In genomic region chr9:93582115-93582514, GRCh38 we compare ENCODE assay signal across 14 cellular contexts. TPM values are rescaled to one million over a fixed set of nuclear protein-coding genes. Genes with fewer than 3 reads are reported as not detected.
A peak's percentile ranks its signal among the peaks of the same experiment; 100 is the strongest.
DNase-seq lines count a peak whose midpoint lies in the region; ATAC-seq and TF ChIP-seq lines count a peak whose summit lies in the region.
"Had no signal": no experiment of that assay in that cellular context is flagged by ENCODE, and none has a peak within 500 bp of the region (broad histone marks: within the 10 kb centered on the region; RNA-seq: fewer than 3 reads in every experiment).

No MANE protein-coding gene starts in this region.

- H3K27ac Mint-ChIP-seq in memory B cell: peak overlapping the region; percentile 8
- no peak overlapping the region for H3K27ac Mint-ChIP-seq in T-cell
- H3K27ac Mint-ChIP-seq: activated naive CD4-positive, alpha-beta T cell treated with anti-CD3 and anti-CD28 coated beads, Interleukin-2, amount 10 ng/mL, durations not matched to agents 7 days and 5 days; B cell had no signal

- H3K4me3 Mint-ChIP-seq in memory B cell: no peak overlapping the region
- H3K4me3 Mint-ChIP-seq in T-cell: no peak overlapping the region
- H3K4me3 Mint-ChIP-seq: activated naive CD4-positive, alpha-beta T cell treated with anti-CD3 and anti-CD28 coated beads, Interleukin-2, amount 10 ng/mL, durations not matched to agents 7 days and 5 days; B cell had no signal

- in situ Hi-C loops in brain microvascular endothelial cell (cut with HindIII; ENCODE audit: low pct_ligation_motif_present, low sequenced_read_pairs): no loop called here

- POLR2A ChIA-PET in T-cell (lab: Charles Lee): no interaction called here

- TF ChIP-seq CTCF in brain microvascular endothelial cell (IDR thresholded peaks at IDR 0.05; ENCODE audit: low read depth, low read length, missing control alignments): no peak
- TF ChIP-seq CTCF in foreskin keratinocyte (conservative IDR thresholded peaks at IDR 0.05): no peak

- H3K9me3 Mint-ChIP-seq in memory B cell: peaks cover 2% of the 10 kb centered on the region
- peaks cover 0 to 9% (median 4%) of the 10 kb centered on the region in 3 donors for H3K9me3 Mint-ChIP-seq in T-cell

- ATAC-seq in memory B cell (ENCODE audit: low read depth): no peak
- no peak for ATAC-seq in T-cell (replicated peaks in 1 of 4)
- no peak for ATAC-seq in foreskin keratinocyte
- no peak for ATAC-seq in esophagus mucosa

- no peak overlapping the region for H3K27ac ChIP-seq in BLaER1 treated with 17β-estradiol and CSF1 and Interleukin-3, amounts not matched to agents 10 nM and 100 nM
- no peak overlapping the region for H3K27ac ChIP-seq in brain microvascular endothelial cell
- no peak overlapping the region for H3K27ac ChIP-seq in foreskin keratinocyte
- H3K27ac ChIP-seq: ovary, SJSA1 had no signal

- CTCF ChIA-PET in T-cell (lab: Charles Lee): no interaction called here

- no peak overlapping the region for H3K9ac ChIP-seq in BLaER1 treated with 17β-estradiol and CSF1 and Interleukin-3, amounts not matched to agents 10 nM and 100 nM

- peaks cover 48 to 81% (median 65%) of the 10 kb centered on the region in 11 experiments; a peak in 21 of 22 replicates for H4K20me1 ChIP-seq in BLaER1 treated with 17β-estradiol and CSF1 and Interleukin-3, amounts not matched to agents 10 nM and 100 nM

- peak; percentile 84 for DNase-seq in NCI-H1417 treated with DMSO at 0.1 percent for 48 hours (lab: John Stamatoyannopoulos, UW)
- peak; percentile 48 for DNase-seq in brain microvascular endothelial cell
- no peak for DNase-seq in memory B cell (ENCODE audit: low spot score in 2 of 2)
- DNase-seq in medulla oblongata (ENCODE audit: extremely low spot score): no peak
- no peak for DNase-seq in T-cell
- DNase-seq in foreskin keratinocyte: no peak
- DNase-seq: activated CD4-positive, CD25-positive, alpha-beta regulatory T cell treated with anti-CD3 and anti-CD28 coated beads, Interleukin-2, amount 50 U/mL, for 72 hours; activated naive CD4-positive, alpha-beta T cell treated with anti-CD3 and anti-CD28 coated beads, Interleukin-2, amount 10 ng/mL, durations not matched to agents 7 days and 5 days; NCI-H1436 treated with DMSO at 0.1 percent for 48 hours had no signal

- H3K4me1 Mint-ChIP-seq in memory B cell (peaks cover 29% of the 10 kb centered on the region), T-cell (peaks cover 77 to 81% (median 79%) of the 10 kb centered on the region in 3 donors)

- H3K36me3 Mint-ChIP-seq in memory B cell (peaks cover 8% of the 10 kb centered on the region), T-cell (peaks cover 20% of the 10 kb centered on the region)

- H3K36me3 ChIP-seq in BLaER1 treated with 17β-estradiol and CSF1 and Interleukin-3, amounts not matched to agents 10 nM and 100 nM: peaks cover 17 to 33% (median 25%) of the 10 kb centered on the region in 11 experiments
- H3K36me3 ChIP-seq in brain microvascular endothelial cell (replicated peaks): no peaks in the 10 kb centered on the region
- H3K36me3 ChIP-seq: ovary, SJSA1 had no signal

- H3K4me3 ChIP-seq in BLaER1 treated with 17β-estradiol and CSF1 and Interleukin-3, amounts not matched to agents 10 nM and 100 nM: no peak overlapping the region
- no peak overlapping the region for H3K4me3 ChIP-seq in brain microvascular endothelial cell (ENCODE audit: low read depth, low read length)
- H3K4me3 ChIP-seq: ovary, SJSA1 had no signal

- peak overlapping the region in 10 of 11 experiments; percentile 0 to 53 (median 20); a peak in 11 of 22 replicates for H3K4me2 ChIP-seq in BLaER1 treated with 17β-estradiol and CSF1 and Interleukin-3, amounts not matched to agents 10 nM and 100 nM

- H3K4me1 ChIP-seq in BLaER1 treated with 17β-estradiol and CSF1 and Interleukin-3, amounts not matched to agents 10 nM and 100 nM: peaks cover 23 to 61% (median 55%) of the 10 kb centered on the region in 10 experiments
- H3K4me1 ChIP-seq in foreskin keratinocyte: no peaks in the 10 kb centered on the region

- peaks cover 26 to 40% (median 31%) of the 10 kb centered on the region in 11 experiments for H3K9me3 ChIP-seq in BLaER1 treated with 17β-estradiol and CSF1 and Interleukin-3, amounts not matched to agents 10 nM and 100 nM (replicated peaks in 1 of 11)
- H3K9me3 ChIP-seq: ovary, SJSA1 had no signal

- no peaks in the 10 kb centered on the region for H3K27me3 ChIP-seq in BLaER1 treated with 17β-estradiol and CSF1 and Interleukin-3, amounts not matched to agents 10 nM and 100 nM
- H3K27me3 ChIP-seq in brain microvascular endothelial cell (replicated peaks) (no peaks in the 10 kb centered on the region), foreskin keratinocyte (no peaks in the 10 kb centered on the region)
- H3K27me3 ChIP-seq: ovary, SJSA1 had no signal

- H3K27me3 Mint-ChIP-seq in memory B cell (no peaks in the 10 kb centered on the region), T-cell (no peaks in the 10 kb centered on the region)
- H3K27me3 Mint-ChIP-seq: B cell had no signal

RNA-seq across cellular contexts. Expression of gene PHF2, which starts 5.7 kb away (rescaled TPM):
- 10 to 100 TPM; 24.6 to 38.5 (median 34.6) TPM for total RNA-seq in T-cell
- total RNA-seq in foreskin keratinocyte: 15.4 and 17.9 TPM in 2 replicates
- polyA plus RNA-seq in foreskin keratinocyte: 8.6 and 9.1 TPM in 2 replicates
- total RNA-seq in esophagus mucosa: 12.1 TPM

Comparison
In these comparisons a context has a peak if more than half of its experiments do, and no peak if none do; other contexts are left out.
1. DNase-seq: peak in NCI-H1417 treated with DMSO at 0.1 percent for 48 hours (single experiment) and brain microvascular endothelial cell (single experiment); none in memory B cell (0 of 2), medulla oblongata (single experiment), T-cell (0 of 34) and foreskin keratinocyte (0 of 2).